ENCODE assay signal across 1 cellular context in the genomic region with DNA sequence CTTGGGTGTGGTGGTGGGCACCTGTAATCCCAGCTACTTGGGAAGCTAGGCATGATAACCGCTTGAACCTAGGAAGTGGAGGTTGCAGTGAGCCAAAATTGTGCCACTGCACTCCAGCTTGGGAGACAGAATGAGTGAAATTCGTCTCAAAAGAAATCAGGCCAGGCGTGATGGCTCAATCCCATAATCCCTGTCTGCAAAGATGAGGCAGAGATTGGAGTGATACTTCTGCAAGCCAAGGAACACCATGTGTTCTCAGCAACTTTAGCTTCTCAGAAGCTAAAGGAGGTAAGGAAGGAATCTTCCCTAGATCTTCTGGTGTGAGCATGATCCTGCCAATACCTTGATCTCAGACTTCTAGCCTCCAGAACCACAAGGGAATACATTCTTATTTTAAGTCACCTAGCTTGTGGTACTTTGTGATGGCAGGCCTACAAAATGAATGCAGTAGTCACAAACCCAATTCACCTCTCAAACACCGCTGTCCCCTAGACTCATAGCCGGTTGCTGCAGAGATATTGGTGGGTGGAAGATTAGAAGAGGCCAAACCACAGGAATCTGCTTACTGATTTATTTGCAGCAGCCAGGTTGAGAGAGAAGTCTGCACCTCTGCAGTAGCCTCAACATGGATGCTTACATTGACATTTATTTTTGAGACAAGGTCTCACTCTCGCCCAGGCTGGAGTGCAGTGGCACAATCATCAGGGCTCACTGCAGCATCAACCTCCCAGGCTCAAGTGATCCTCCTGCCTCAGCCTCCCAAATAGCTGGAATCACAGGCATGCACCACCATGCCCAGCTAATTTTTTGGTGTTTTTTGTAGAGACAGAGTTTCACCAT.
TF ChIP-seq lines count a peak whose summit lies in the region.

No MANE protein-coding gene starts in this region.

TF ChIP-seq in WTC11, 78 proteins besides CTCF, POLR2A, EP300 and RAD21 (continued from another document):
- TF ChIP-seq, protein P1, sequence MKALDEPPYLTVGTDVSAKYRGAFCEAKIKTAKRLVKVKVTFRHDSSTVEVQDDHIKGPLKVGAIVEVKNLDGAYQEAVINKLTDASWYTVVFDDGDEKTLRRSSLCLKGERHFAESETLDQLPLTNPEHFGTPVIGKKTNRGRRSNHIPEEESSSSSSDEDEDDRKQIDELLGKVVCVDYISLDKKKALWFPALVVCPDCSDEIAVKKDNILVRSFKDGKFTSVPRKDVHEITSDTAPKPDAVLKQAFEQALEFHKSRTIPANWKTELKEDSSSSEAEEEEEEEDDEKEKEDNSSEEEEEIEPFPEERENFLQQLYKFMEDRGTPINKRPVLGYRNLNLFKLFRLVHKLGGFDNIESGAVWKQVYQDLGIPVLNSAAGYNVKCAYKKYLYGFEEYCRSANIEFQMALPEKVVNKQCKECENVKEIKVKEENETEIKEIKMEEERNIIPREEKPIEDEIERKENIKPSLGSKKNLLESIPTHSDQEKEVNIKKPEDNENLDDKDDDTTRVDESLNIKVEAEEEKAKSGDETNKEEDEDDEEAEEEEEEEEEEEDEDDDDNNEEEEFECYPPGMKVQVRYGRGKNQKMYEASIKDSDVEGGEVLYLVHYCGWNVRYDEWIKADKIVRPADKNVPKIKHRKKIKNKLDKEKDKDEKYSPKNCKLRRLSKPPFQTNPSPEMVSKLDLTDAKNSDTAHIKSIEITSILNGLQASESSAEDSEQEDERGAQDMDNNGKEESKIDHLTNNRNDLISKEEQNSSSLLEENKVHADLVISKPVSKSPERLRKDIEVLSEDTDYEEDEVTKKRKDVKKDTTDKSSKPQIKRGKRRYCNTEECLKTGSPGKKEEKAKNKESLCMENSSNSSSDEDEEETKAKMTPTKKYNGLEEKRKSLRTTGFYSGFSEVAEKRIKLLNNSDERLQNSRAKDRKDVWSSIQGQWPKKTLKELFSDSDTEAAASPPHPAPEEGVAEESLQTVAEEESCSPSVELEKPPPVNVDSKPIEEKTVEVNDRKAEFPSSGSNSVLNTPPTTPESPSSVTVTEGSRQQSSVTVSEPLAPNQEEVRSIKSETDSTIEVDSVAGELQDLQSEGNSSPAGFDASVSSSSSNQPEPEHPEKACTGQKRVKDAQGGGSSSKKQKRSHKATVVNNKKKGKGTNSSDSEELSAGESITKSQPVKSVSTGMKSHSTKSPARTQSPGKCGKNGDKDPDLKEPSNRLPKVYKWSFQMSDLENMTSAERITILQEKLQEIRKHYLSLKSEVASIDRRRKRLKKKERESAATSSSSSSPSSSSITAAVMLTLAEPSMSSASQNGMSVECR (CRISPR knock-in tag; IDR thresholded peaks at IDR 0.05; ENCODE audit: borderline replicate concordance), result no peak
- peak; percentile 47 for TF ChIP-seq TEAD1 (CRISPR knock-in tag; IDR thresholded peaks at IDR 0.05)
- TF ChIP-seq FOXP1 (CRISPR knock-in tag; IDR thresholded peaks at IDR 0.05; ENCODE audit: borderline replicate concordance), result no peak; the same call in 1 of the 2 replicates
- peak; percentile 90 for TF ChIP-seq ZNF425 (CRISPR knock-in tag; conservative IDR thresholded peaks at IDR 0.05)
- 0 out of 2 replicates have a peak, but pooled peaks have one; percentile 18 for TF ChIP-seq ESRRA (CRISPR knock-in tag; IDR thresholded peaks at IDR 0.05; ENCODE audit: borderline replicate concordance)
- no peak for TF ChIP-seq USF1 (CRISPR knock-in tag; IDR thresholded peaks at IDR 0.05)
- TF ChIP-seq, protein P2, sequence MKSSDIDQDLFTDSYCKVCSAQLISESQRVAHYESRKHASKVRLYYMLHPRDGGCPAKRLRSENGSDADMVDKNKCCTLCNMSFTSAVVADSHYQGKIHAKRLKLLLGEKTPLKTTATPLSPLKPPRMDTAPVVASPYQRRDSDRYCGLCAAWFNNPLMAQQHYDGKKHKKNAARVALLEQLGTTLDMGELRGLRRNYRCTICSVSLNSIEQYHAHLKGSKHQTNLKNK (CRISPR knock-in tag; IDR thresholded peaks at IDR 0.05), result peak; percentile 90
- TF ChIP-seq, protein P3, sequence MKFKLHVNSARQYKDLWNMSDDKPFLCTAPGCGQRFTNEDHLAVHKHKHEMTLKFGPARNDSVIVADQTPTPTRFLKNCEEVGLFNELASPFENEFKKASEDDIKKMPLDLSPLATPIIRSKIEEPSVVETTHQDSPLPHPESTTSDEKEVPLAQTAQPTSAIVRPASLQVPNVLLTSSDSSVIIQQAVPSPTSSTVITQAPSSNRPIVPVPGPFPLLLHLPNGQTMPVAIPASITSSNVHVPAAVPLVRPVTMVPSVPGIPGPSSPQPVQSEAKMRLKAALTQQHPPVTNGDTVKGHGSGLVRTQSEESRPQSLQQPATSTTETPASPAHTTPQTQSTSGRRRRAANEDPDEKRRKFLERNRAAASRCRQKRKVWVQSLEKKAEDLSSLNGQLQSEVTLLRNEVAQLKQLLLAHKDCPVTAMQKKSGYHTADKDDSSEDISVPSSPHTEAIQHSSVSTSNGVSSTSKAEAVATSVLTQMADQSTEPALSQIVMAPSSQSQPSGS (CRISPR knock-in tag; IDR thresholded peaks at IDR 0.05; ENCODE audit: borderline replicate concordance, low read depth), result no peak
- TF ChIP-seq PRRX2 (CRISPR knock-in tag; IDR thresholded peaks at IDR 0.05), result peak; percentile 98
- TF ChIP-seq ZNF416 (CRISPR knock-in tag; IDR thresholded peaks at IDR 0.05), result peak; percentile 98
- TF ChIP-seq CREM (CRISPR knock-in tag; IDR thresholded peaks at IDR 0.05), result peak; percentile 58; the same call in 1 of the 2 replicates
- TF ChIP-seq NR3C1 (CRISPR knock-in tag; conservative IDR thresholded peaks at IDR 0.05; ENCODE audit: low read depth), result no peak; the same call in 1 of the 2 replicates
- TF ChIP-seq ZNF263 (CRISPR knock-in tag; IDR thresholded peaks at IDR 0.05; ENCODE audit: low read depth), result no peak
- TF ChIP-seq EMX1 (CRISPR knock-in tag; IDR thresholded peaks at IDR 0.05), result peak; percentile 98
- no peak for TF ChIP-seq ZBTB21 (CRISPR knock-in tag; IDR thresholded peaks at IDR 0.05; ENCODE audit: borderline replicate concordance)
- TF ChIP-seq, protein P4, sequence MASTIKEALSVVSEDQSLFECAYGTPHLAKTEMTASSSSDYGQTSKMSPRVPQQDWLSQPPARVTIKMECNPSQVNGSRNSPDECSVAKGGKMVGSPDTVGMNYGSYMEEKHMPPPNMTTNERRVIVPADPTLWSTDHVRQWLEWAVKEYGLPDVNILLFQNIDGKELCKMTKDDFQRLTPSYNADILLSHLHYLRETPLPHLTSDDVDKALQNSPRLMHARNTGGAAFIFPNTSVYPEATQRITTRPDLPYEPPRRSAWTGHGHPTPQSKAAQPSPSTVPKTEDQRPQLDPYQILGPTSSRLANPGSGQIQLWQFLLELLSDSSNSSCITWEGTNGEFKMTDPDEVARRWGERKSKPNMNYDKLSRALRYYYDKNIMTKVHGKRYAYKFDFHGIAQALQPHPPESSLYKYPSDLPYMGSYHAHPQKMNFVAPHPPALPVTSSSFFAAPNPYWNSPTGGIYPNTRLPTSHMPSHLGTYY (CRISPR knock-in tag; IDR thresholded peaks at IDR 0.05), result peak; percentile 96
- TF ChIP-seq SMAD4 (CRISPR knock-in tag; IDR thresholded peaks at IDR 0.05), result 0 out of 2 replicates have a peak, but pooled peaks have one; percentile 66
- TF ChIP-seq AFF4 (CRISPR knock-in tag; IDR thresholded peaks at IDR 0.05; ENCODE audit: borderline replicate concordance), result no peak
- no peak for TF ChIP-seq RELA (CRISPR knock-in tag; IDR thresholded peaks at IDR 0.05; ENCODE audit: borderline replicate concordance)
- no peak for TF ChIP-seq ZNF396 (CRISPR knock-in tag; IDR thresholded peaks at IDR 0.05; ENCODE audit: borderline replicate concordance)
- peak; percentile 95 for TF ChIP-seq AR (CRISPR knock-in tag; IDR thresholded peaks at IDR 0.05)
- TF ChIP-seq ATF1 (CRISPR knock-in tag; IDR thresholded peaks at IDR 0.05), result no peak
- TF ChIP-seq ZNF219 (CRISPR knock-in tag; IDR thresholded peaks at IDR 0.05; ENCODE audit: borderline replicate concordance), result no peak
- no peak for TF ChIP-seq E2F5 (CRISPR knock-in tag; IDR thresholded peaks at IDR 0.05)
- 0 out of 2 replicates have a peak, but pooled peaks have one; percentile 20 for TF ChIP-seq IRF1 (CRISPR knock-in tag; IDR thresholded peaks at IDR 0.05)
- TF ChIP-seq RORB (CRISPR knock-in tag; IDR thresholded peaks at IDR 0.05), result no peak
- no peak for TF ChIP-seq TEAD4 (CRISPR knock-in tag; IDR thresholded peaks at IDR 0.05)
- 0 out of 2 replicates have a peak, but pooled peaks have one; percentile 5 for TF ChIP-seq ZNF232 (CRISPR knock-in tag; IDR thresholded peaks at IDR 0.05)
- peak; percentile 28; the same call in 1 of the 2 replicates for TF ChIP-seq MXD4 (CRISPR knock-in tag; IDR thresholded peaks at IDR 0.05; ENCODE audit: borderline replicate concordance)
